In the genomic region with DNA sequence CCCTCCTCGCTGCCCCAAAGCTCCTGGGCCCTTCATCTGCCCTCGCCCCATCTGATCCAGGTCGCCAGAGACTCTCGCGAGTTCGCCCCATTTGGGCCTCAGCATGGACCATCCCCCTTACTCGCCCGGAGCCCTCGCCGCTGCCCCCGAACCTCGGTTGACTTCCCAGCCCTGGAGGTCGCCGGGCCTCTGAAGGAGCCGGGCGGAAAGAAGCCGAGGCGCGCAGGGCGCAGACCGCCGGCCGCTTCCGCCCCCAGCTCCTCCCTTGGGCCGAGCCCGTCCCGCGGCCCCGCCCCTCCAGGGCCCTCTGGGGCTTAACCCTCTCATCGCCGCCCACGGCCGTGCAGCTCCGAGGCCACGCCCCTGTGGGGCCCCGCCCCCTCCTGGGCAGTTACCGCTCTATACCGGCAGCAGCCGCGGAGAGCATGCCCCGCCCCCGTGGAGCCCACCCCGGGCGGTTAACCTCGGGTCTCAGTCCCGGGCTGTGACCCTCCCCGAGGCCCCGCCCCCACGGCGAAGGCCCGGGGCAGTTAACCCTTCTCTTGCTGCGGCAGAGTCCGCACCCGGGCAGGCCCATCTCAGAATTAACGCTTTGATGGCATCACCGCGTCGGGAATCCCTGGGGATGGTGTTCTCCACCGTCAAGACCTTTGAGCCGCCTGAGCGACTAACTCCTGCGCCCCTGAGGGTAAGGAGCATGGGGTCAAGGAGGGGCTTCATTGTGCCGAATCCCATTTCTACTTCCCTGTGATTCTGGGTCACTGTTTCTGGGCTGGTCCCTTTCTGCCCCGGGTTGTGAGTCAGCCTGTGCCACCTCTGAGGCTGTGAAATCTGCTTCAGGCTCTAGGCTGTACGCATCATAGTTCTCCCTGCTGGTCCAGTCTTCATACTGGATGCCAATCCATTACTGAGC, we compare ENCODE assay signal across 8 cellular contexts. TPM values are rescaled to one million over a fixed set of nuclear protein-coding genes. Genes with fewer than 3 reads are reported as not detected.
DNase-seq lines count a peak whose midpoint lies in the region; ATAC-seq and TF ChIP-seq lines count a peak whose summit lies in the region.

A gene with protein sequence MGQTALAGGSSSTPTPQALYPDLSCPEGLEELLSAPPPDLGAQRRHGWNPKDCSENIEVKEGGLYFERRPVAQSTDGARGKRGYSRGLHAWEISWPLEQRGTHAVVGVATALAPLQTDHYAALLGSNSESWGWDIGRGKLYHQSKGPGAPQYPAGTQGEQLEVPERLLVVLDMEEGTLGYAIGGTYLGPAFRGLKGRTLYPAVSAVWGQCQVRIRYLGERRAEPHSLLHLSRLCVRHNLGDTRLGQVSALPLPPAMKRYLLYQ (minus strand): TSS at position 210 of the 913 bp plus-strand sequence. CDS start 402 bp downstream, outside the sequence.

- H3K36me3 ChIP-seq in BJ (ENCODE audit: control insufficient read depth, insufficient read depth, low read length), result peaks cover 26% of the 10 kb centered on the region

- H3K27ac ChIP-seq in layer of hippocampus (ENCODE audit: low read depth, low read length), result peak within 1 kb of the TSS; percentile 90

- peak; percentile 75 for ATAC-seq in GM19328 (IDR thresholded peaks at IDR 0.05; ENCODE audit: unreplicated experiment)
- peak; percentile 73 for ATAC-seq in HG03460 (IDR thresholded peaks at IDR 0.05; ENCODE audit: unreplicated experiment)

- peak within 1 kb of the TSS; percentile 65 for H3K4me3 ChIP-seq in BJ (ENCODE audit: low read depth, low read length)
- H3K4me3 ChIP-seq in choroid plexus epithelial cell (ENCODE audit: low read depth, low read length), result peak within 1 kb of the TSS; percentile 81

- DNase-seq in BJ (ENCODE audit: low read depth), result no peak
- peak; percentile 90 to 99 for DNase-seq in NCI-H526 (lab: John Stamatoyannopoulos, UW)
- peak; percentile 99 for DNase-seq in activated CD4-positive, alpha-beta T cell treated with anti-CD3 and anti-CD28 coated beads for 4 hours
- peak; percentile 96 for DNase-seq in choroid plexus epithelial cell (ENCODE audit: low read depth)
- DNase-seq in stimulated activated CD4-positive, alpha-beta T cell treated with anti-CD3 and anti-CD28 coated beads, Interleukin-1b, Interleukin-23, amount 100 ng/mL, for 24 hours (ENCODE audit: low read depth in 4 of 4, low spot score in 1 of 4), result peak; percentile 99 to 100 (median 99)

- CTCF ChIA-PET in BJ (lab: Yijun Ruan, JAX), result interaction anchor here (0.6 to 9.7 kb wide), 37 partner anchors 10 to 645 kb away, joined by 3 to 112 read pairs (median 4); a partner anchor contains a TSS

- no peak for TF ChIP-seq CTCF in BJ (IDR thresholded peaks at IDR 0.05; ENCODE audit: insufficient read depth, low read depth, low read length)
- no peak for TF ChIP-seq CTCF in choroid plexus epithelial cell (conservative IDR thresholded peaks at IDR 0.05; ENCODE audit: low read depth, low read length)

- H3K27me3 ChIP-seq in BJ (ENCODE audit: control insufficient read depth, insufficient read depth, low read length) (no peaks in the 10 kb centered on the region), layer of hippocampus (ENCODE audit: control insufficient read depth, insufficient read depth, low read length) (no peaks in the 10 kb centered on the region)

- POLR2A ChIA-PET in BJ (lab: Charles Lee), result interaction anchor here (0.7 to 3.7 kb wide), 5 partner anchors 18 to 65 kb away, joined by 4 to 19 read pairs (median 7); a partner anchor contains a TSS

RNA-seq across cellular contexts. Expression of the gene that starts here (rescaled TPM):
- 5.0 and 7.3 TPM in 2 replicates for polyA plus RNA-seq in BJ (2011; rRNA removed)
- polyA minus RNA-seq in BJ (2011; rRNA and poly(A)+ RNA removed), result 2.6 and 3.0 TPM in 2 replicates
